9 cellular contexts compared by ENCODE assay signal in the genomic region with DNA sequence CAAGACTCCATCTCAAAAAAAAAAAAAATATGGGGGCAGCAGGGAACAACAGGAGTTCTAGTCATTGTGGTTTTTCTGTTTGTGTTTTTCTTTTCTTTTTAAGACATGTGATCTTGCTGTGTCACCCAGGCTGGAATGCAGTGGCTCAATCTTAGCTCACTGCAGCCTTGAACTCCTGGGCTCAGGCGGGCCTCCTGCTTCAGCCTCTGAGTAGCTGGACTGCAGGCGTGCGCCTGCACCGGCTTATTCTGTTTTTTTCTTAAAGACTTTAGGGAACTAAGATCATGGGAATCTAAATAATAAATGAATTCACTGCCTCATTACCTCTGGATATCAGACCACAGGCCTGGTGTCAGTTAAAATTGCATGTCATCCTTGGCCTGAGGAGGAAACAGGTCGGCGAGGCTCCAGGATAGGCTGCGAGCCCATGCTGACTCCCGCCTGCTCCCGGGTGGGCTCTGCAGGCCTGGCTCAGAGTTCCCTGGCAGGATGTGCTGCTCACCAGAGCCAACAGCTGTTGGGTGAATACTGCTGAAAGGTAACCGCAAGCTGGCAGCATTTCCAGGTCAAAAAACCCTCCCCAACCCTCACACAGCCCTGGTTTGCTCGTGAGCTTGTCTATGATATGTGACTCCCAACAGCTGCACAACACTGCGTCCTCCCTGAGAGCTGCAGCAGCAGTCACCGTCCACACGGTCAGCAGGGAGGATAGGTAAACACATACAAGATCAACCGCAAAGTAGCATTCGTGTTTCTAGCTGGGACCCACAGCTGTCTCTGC. TPM values are rescaled to one million over a fixed set of nuclear protein-coding genes. Genes with fewer than 3 reads are reported as not detected.
DNase-seq lines count a peak whose midpoint lies in the region; ATAC-seq and TF ChIP-seq lines count a peak whose summit lies in the region.
"Had no signal": no experiment of that assay in that cellular context is flagged by ENCODE, and none has a peak within 500 bp of the region (broad histone marks: within the 10 kb centered on the region; RNA-seq: fewer than 3 reads in every experiment).

No MANE protein-coding gene starts in this region.

- peaks cover 22% of the 10 kb centered on the region for H3K4me1 ChIP-seq in adipocyte (ENCODE audit: control insufficient read depth, insufficient read depth, low read length)
- peaks cover 0 to 6% of the 10 kb centered on the region in 2 donors for H3K4me1 ChIP-seq in naive thymus-derived CD4-positive, alpha-beta T cell (ENCODE audit: control insufficient read depth in 2 of 2, insufficient read depth in 2 of 2, low read length in 2 of 2)
- H3K4me1 ChIP-seq in Peyer's patch: no peaks in the 10 kb centered on the region
- no peaks in the 10 kb centered on the region for H3K4me1 ChIP-seq in hepatocyte (ENCODE audit: insufficient read depth)

- DNase-seq in AG20443 (ENCODE audit: low spot score) (peak; percentile 75), NCI-H128 (lab: John Stamatoyannopoulos, UW; ENCODE audit: unreplicated experiment) (peak; percentile 64), adipocyte (ENCODE audit: low read depth) (peak; percentile 67), Peyer's patch (no peak), hepatocyte (ENCODE audit: low spot score) (no peak), NOMO-1 (lab: John Stamatoyannopoulos, UW; ENCODE audit: unreplicated experiment in 2 of 2) (no peak)
- peak in 2 of 9 donors; percentile 4 to 20 for DNase-seq in naive thymus-derived CD4-positive, alpha-beta T cell
- DNase-seq: activated T-cell treated with anti-CD3 and anti-CD28 coated beads, Interleukin-2, amount 50 U/mL, for 72 hours had no signal

- no peak overlapping the region for H3K4me2 ChIP-seq in hepatocyte

- no peaks in the 10 kb centered on the region for H3K79me2 ChIP-seq in hepatocyte

- H3K9me3 ChIP-seq in adipocyte (ENCODE audit: control insufficient read depth, low read length) (no peaks in the 10 kb centered on the region), Peyer's patch (no peaks in the 10 kb centered on the region), hepatocyte (ENCODE audit: low read depth) (no peaks in the 10 kb centered on the region)
- H3K9me3 ChIP-seq in naive thymus-derived CD4-positive, alpha-beta T cell (ENCODE audit: control insufficient read depth in 2 of 3, low read length in 3 of 3): no peaks in the 10 kb centered on the region

- peak; percentile 72 for ATAC-seq in GM21737 (IDR thresholded peaks at IDR 0.05; ENCODE audit: unreplicated experiment)
- ATAC-seq in naive thymus-derived CD4-positive, alpha-beta T cell: peak; percentile 52

- no peak overlapping the region for H3K4me3 ChIP-seq in adipocyte (ENCODE audit: low read length)
- H3K4me3 ChIP-seq in naive thymus-derived CD4-positive, alpha-beta T cell (ENCODE audit: low read length): no peak overlapping the region
- H3K4me3 ChIP-seq in Peyer's patch: no peak overlapping the region
- no peak overlapping the region for H3K4me3 ChIP-seq in hepatocyte

- H4K20me1 ChIP-seq in hepatocyte (ENCODE audit: insufficient read depth, poor library complexity, severe bottlenecking): no peaks in the 10 kb centered on the region

- H3K9me3 Mint-ChIP-seq in naive thymus-derived CD4-positive, alpha-beta T cell: peaks cover 0 to 3% (median 0%) of the 10 kb centered on the region in 11 donors

- H3K27me3 Mint-ChIP-seq in naive thymus-derived CD4-positive, alpha-beta T cell: peaks cover 0 to 9% (median 0%) of the 10 kb centered on the region in 5 donors

- no peak overlapping the region for H2AFZ ChIP-seq in hepatocyte

- no peak overlapping the region for H3K27ac ChIP-seq in naive thymus-derived CD4-positive, alpha-beta T cell (ENCODE audit: low read depth, low read length)
- H3K27ac ChIP-seq in Peyer's patch (no peak overlapping the region), hepatocyte (no peak overlapping the region)

- peaks cover 6 to 31% (median 22%) of the 10 kb centered on the region in 7 donors for H3K4me1 Mint-ChIP-seq in naive thymus-derived CD4-positive, alpha-beta T cell

- TF ChIP-seq CTCF in Peyer's patch (IDR thresholded peaks at IDR 0.05) (no peak), hepatocyte (IDR thresholded peaks at IDR 0.05; ENCODE audit: poor library complexity) (no peak)

- H3K36me3 ChIP-seq in adipocyte (ENCODE audit: control insufficient read depth, insufficient read depth, low read length, severe bottlenecking) (peaks cover 34% of the 10 kb centered on the region), Peyer's patch (peaks cover 0 to 14% (median 0%) of the 10 kb centered on the region in 3 donors), hepatocyte (replicated peaks; ENCODE audit: insufficient read depth, low read depth) (no peaks in the 10 kb centered on the region)
- no peaks in the 10 kb centered on the region for H3K36me3 ChIP-seq in naive thymus-derived CD4-positive, alpha-beta T cell (ENCODE audit: control insufficient read depth in 2 of 3, insufficient read depth in 3 of 3, low read length in 3 of 3)

- TF ChIP-seq POLR2A in Peyer's patch (IDR thresholded peaks at IDR 0.05): no peak

- no peaks in the 10 kb centered on the region for H3K9me2 ChIP-seq in hepatocyte (replicated peaks; ENCODE audit: insufficient read depth)

- H3K27ac Mint-ChIP-seq in naive thymus-derived CD4-positive, alpha-beta T cell: peak overlapping the region in 4 of 9 donors; percentile 15 to 71 (median 56)
- H3K27ac Mint-ChIP-seq: activated T-cell treated with anti-CD3 and anti-CD28 coated beads, Interleukin-2, amount 50 U/mL, for 72 hours had no signal

- 78% methylated on average over 16 of the region's 16 CpGs for WGBS in hepatocyte (ENCODE audit: low lambda C conversion rate, missing lambda C conversion rate)

- peak overlapping the region; percentile 22 for H3K9ac ChIP-seq in adipocyte (ENCODE audit: low read length)

- no peaks in the 10 kb centered on the region for H3K27me3 ChIP-seq in adipocyte (replicated peaks; ENCODE audit: control insufficient read depth, insufficient read depth, low read length)
- H3K27me3 ChIP-seq in naive thymus-derived CD4-positive, alpha-beta T cell (ENCODE audit: control insufficient read depth in 2 of 2, insufficient read depth in 2 of 2, low read length in 2 of 2): no peaks in the 10 kb centered on the region
- no peaks in the 10 kb centered on the region for H3K27me3 ChIP-seq in Peyer's patch
- H3K27me3 ChIP-seq in hepatocyte: no peaks in the 10 kb centered on the region

- CTCF ChIA-PET in naive thymus-derived CD4-positive, alpha-beta T cell (lab: Charles Lee): no interaction called here

- peak overlapping the region in 8 of 10 donors; percentile 1 to 65 (median 34) for H3K4me3 Mint-ChIP-seq in naive thymus-derived CD4-positive, alpha-beta T cell
- H3K4me3 Mint-ChIP-seq: activated T-cell treated with anti-CD3 and anti-CD28 coated beads, Interleukin-2, amount 50 U/mL, for 72 hours had no signal

- POLR2A ChIA-PET in naive thymus-derived CD4-positive, alpha-beta T cell (lab: Charles Lee): no interaction called here

- H3K36me3 Mint-ChIP-seq in naive thymus-derived CD4-positive, alpha-beta T cell: peaks cover 0 to 3% (median 0%) of the 10 kb centered on the region in 5 donors

- intact Hi-C loops in naive thymus-derived CD4-positive, alpha-beta T cell (cut with micrococcal nuclease): loop anchor here in 1 of 2 donors (10.0 kb wide), 1 partner anchor 62 kb away; no protein-coding TSS in a partner anchor

RNA-seq across cellular contexts. Expression of gene SCCPDH, which starts 58.1 kb away (rescaled TPM):
- total RNA-seq in naive thymus-derived CD4-positive, alpha-beta T cell: 10 to 100 TPM in 1 of 5 experiments, 1 to 10 TPM in 4; 3.5 to 14.5 (median 5.3) TPM
- polyA plus RNA-seq in naive thymus-derived CD4-positive, alpha-beta T cell: 1 to 10 TPM; 5.2 to 7.0 TPM
- total RNA-seq in Peyer's patch (10 to 100 TPM; 14.0 to 67.1 (median 33.9) TPM), hepatocyte (44.2 and 47.6 TPM in 2 replicates)
- polyA plus RNA-seq in hepatocyte: 39.3 and 44.8 TPM in 2 replicates

Comparison
In these comparisons a context has a peak if more than half of its experiments do, and no peak if none do; other contexts are left out.
1. DNase-seq: peak in AG20443 (single experiment), NCI-H128 (single experiment) and adipocyte (single experiment); none in Peyer's patch (0 of 3), hepatocyte (single experiment) and NOMO-1 (0 of 2).